In the genomic region with DNA sequence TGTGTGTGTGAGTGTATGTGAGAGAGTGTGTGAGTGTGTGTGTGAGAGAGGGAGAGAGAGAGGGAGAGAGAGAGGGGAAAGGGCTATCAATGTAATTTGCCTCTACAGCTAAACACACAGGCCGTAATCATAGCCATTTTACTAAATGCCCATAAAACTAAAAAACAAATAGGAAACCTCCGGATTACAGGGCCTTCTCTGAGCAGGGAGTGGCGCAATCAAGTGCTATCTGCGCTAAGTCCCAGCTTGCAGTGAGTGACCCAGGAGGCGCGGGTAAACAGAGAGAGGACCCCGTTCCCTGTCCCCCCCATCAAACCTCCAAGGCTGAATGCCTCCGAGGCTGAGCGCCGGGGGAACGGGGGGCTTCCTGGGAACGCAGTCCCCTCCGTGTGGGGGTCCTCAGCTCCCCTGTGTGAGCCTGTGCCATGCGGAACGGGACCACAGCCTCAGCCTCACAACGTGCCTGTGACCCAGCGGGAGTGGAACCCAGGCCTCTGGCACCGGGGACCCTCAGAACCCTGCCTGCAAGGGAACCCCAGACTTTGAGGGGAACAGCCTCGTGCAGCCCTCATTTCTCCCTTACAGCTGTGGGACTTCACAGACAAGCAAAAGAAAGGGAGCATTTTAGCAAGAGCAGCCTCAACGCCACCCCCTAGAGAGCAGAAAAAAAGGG, we compare ENCODE assay signal across 14 cellular contexts. TPM values are rescaled to one million over a fixed set of nuclear protein-coding genes. Genes with fewer than 3 reads are reported as not detected.
DNase-seq lines count a peak whose midpoint lies in the region; ATAC-seq and TF ChIP-seq lines count a peak whose summit lies in the region.
"Had no signal": no experiment of that assay in that cellular context is flagged by ENCODE, and none has a peak within 500 bp of the region (broad histone marks: within the 10 kb centered on the region; RNA-seq: fewer than 3 reads in every experiment).

No MANE protein-coding gene starts in this region.

- peak overlapping the region; percentile 51 to 93 for H3K9ac ChIP-seq in colonic mucosa (ENCODE audit: low read depth in 2 of 2, low read length in 2 of 2)

- no peaks in the 10 kb centered on the region for H3K36me3 ChIP-seq in colonic mucosa
- no peaks in the 10 kb centered on the region for H3K36me3 ChIP-seq in prostate gland
- no peaks in the 10 kb centered on the region for H3K36me3 ChIP-seq in adrenal gland (replicated peaks in 1 of 2)

- CTCF ChIA-PET in activated CD8-positive, alpha-beta T cell treated with anti-CD3 and anti-CD28 coated beads, Interleukin-2, amount 10 ng/mL, durations not matched to agents 7 days and 5 days (lab: Charles Lee) = no interaction called here
- CTCF ChIA-PET in activated CD8-positive, alpha-beta T cell treated with anti-CD3 and anti-CD28 coated beads for 36 hours (lab: Charles Lee) = no interaction called here

- 66% methylated on average over 20 of the region's 20 CpGs for WGBS in prostate gland
- 83 to 96% (median 93%) methylated on average over 7 to 20 of the region's 20 CpGs for WGBS in adrenal gland, 4 donors

- no peak overlapping the region for H3K27ac Mint-ChIP-seq in activated CD8-positive, alpha-beta T cell treated with anti-CD3 and anti-CD28 coated beads, Interleukin-2, amount 10 ng/mL, durations not matched to agents 7 days and 5 days
- no peak overlapping the region for H3K27ac Mint-ChIP-seq in activated CD8-positive, alpha-beta T cell treated with anti-CD3 and anti-CD28 coated beads for 36 hours
- H3K27ac Mint-ChIP-seq: endodermal cell had no signal

- no peak for DNase-seq in activated CD8-positive, alpha-beta T cell treated with anti-CD3 and anti-CD28 coated beads, Interleukin-2, amount 10 ng/mL, durations not matched to agents 7 days and 5 days
- DNase-seq in activated CD8-positive, alpha-beta T cell treated with anti-CD3 and anti-CD28 coated beads for 36 hours = no peak
- peak; percentile 20 to 61 for DNase-seq in NCI-H526 (lab: John Stamatoyannopoulos, UW)
- DNase-seq in colonic mucosa = peak; percentile 65
- DNase-seq in prostate gland (ENCODE audit: low spot score) = peak; percentile 50
- DNase-seq in Kasumi-1 (lab: John Stamatoyannopoulos, UW) = no peak
- no peak for DNase-seq in midbrain (lab: John Stamatoyannopoulos, UW)
- no peak for DNase-seq in adrenal gland
- DNase-seq: DND-41, endodermal cell, NCI-H524 treated with DMSO at 0.1 percent for 48 hours had no signal

- H3K27me3 ChIP-seq in colonic mucosa (no peaks in the 10 kb centered on the region), prostate gland (replicated peaks; ENCODE audit: insufficient read depth) (no peaks in the 10 kb centered on the region), adrenal gland (no peaks in the 10 kb centered on the region)

- ATAC-seq in activated CD8-positive, alpha-beta T cell treated with anti-CD3 and anti-CD28 coated beads, Interleukin-2, amount 10 ng/mL, durations not matched to agents 7 days and 5 days = peak; percentile 35
- ATAC-seq in activated CD8-positive, alpha-beta T cell treated with anti-CD3 and anti-CD28 coated beads for 36 hours = no peak
- ATAC-seq: activated CD4-positive, CD25-positive, alpha-beta regulatory T cell treated with anti-CD3 and anti-CD28 coated beads, Interleukin-2, amount 50 U/mL, for 24 hours had no signal

- POLR2A ChIA-PET in activated CD8-positive, alpha-beta T cell treated with anti-CD3 and anti-CD28 coated beads, Interleukin-2, amount 10 ng/mL, durations not matched to agents 7 days and 5 days (lab: Charles Lee) = no interaction called here
- POLR2A ChIA-PET in activated CD8-positive, alpha-beta T cell treated with anti-CD3 and anti-CD28 coated beads for 36 hours (lab: Charles Lee) = no interaction called here

- intact Hi-C loops in activated CD8-positive, alpha-beta T cell treated with anti-CD3 and anti-CD28 coated beads for 36 hours (cut with micrococcal nuclease) = no loop called here
- intact Hi-C loops in colonic mucosa (cut with DNase I) (loop anchor here (5.0 kb wide), 1 partner anchor 55 kb away; a partner anchor contains a TSS), prostate gland (cut with DNase I) (no loop called here), adrenal gland (cut with DNase I) (no loop called here)

- H3K4me1 Mint-ChIP-seq in activated CD8-positive, alpha-beta T cell treated with anti-CD3 and anti-CD28 coated beads, Interleukin-2, amount 10 ng/mL, durations not matched to agents 7 days and 5 days (ENCODE audit: low read depth) = peaks cover 26% of the 10 kb centered on the region
- H3K4me1 Mint-ChIP-seq in activated CD8-positive, alpha-beta T cell treated with anti-CD3 and anti-CD28 coated beads for 36 hours (ENCODE audit: low read depth) = peaks cover 5% of the 10 kb centered on the region

- H3K9me3 ChIP-seq in colonic mucosa = no peaks in the 10 kb centered on the region
- no peaks in the 10 kb centered on the region for H3K9me3 ChIP-seq in prostate gland
- H3K9me3 ChIP-seq in adrenal gland (replicated peaks in 1 of 3) = no peaks in the 10 kb centered on the region

- H3K4me3 ChIP-seq in colonic mucosa (peak overlapping the region; percentile 15), prostate gland (no peak overlapping the region), adrenal gland (no peak overlapping the region)
- H3K4me3 ChIP-seq: SK-N-MC had no signal

- H3K4me1 ChIP-seq in colonic mucosa (peaks cover 7% of the 10 kb centered on the region), prostate gland (replicated peaks) (no peaks in the 10 kb centered on the region), adrenal gland (replicated peaks in 1 of 2) (no peaks in the 10 kb centered on the region)

- H3K4me3 Mint-ChIP-seq in activated CD8-positive, alpha-beta T cell treated with anti-CD3 and anti-CD28 coated beads, Interleukin-2, amount 10 ng/mL, durations not matched to agents 7 days and 5 days = no peak overlapping the region
- H3K4me3 Mint-ChIP-seq in activated CD8-positive, alpha-beta T cell treated with anti-CD3 and anti-CD28 coated beads for 36 hours = no peak overlapping the region
- H3K4me3 Mint-ChIP-seq: activated T-helper 1 cell treated with anti-CD3 and anti-CD28 coated beads, Interleukin-12 subunit alpha, Interleukin-12 subunit beta, Interleukin-2, Interleukin-4 antibody, amounts not matched to agents 30 ng/mL and 10 ng/mL and 1 ng/mL, durations not matched to agents 14 hours and 24 hours and 36 hours; endodermal cell had no signal

- no peaks in the 10 kb centered on the region for H3K9me3 Mint-ChIP-seq in activated CD8-positive, alpha-beta T cell treated with anti-CD3 and anti-CD28 coated beads, Interleukin-2, amount 10 ng/mL, durations not matched to agents 7 days and 5 days (ENCODE audit: insufficient read depth)
- no peaks in the 10 kb centered on the region for H3K9me3 Mint-ChIP-seq in activated CD8-positive, alpha-beta T cell treated with anti-CD3 and anti-CD28 coated beads for 36 hours
- H3K9me3 Mint-ChIP-seq: activated T-helper 1 cell treated with anti-CD3 and anti-CD28 coated beads, Interleukin-12 subunit alpha, Interleukin-12 subunit beta, Interleukin-2, Interleukin-4 antibody, amounts not matched to agents 30 ng/mL and 10 ng/mL and 1 ng/mL, durations not matched to agents 14 hours and 24 hours and 36 hours; endodermal cell had no signal

- peaks cover 12% of the 10 kb centered on the region for H3K27me3 Mint-ChIP-seq in activated CD8-positive, alpha-beta T cell treated with anti-CD3 and anti-CD28 coated beads, Interleukin-2, amount 10 ng/mL, durations not matched to agents 7 days and 5 days (ENCODE audit: low read depth)
- H3K27me3 Mint-ChIP-seq in activated CD8-positive, alpha-beta T cell treated with anti-CD3 and anti-CD28 coated beads for 36 hours = no peaks in the 10 kb centered on the region

- H3K27ac ChIP-seq in colonic mucosa = peak overlapping the region; percentile 89
- no peak overlapping the region for H3K27ac ChIP-seq in prostate gland
- no peak overlapping the region for H3K27ac ChIP-seq in adrenal gland
- H3K27ac ChIP-seq: SK-N-MC had no signal

- no peaks in the 10 kb centered on the region for H3K36me3 Mint-ChIP-seq in activated CD8-positive, alpha-beta T cell treated with anti-CD3 and anti-CD28 coated beads, Interleukin-2, amount 10 ng/mL, durations not matched to agents 7 days and 5 days (ENCODE audit: low read depth)
- no peaks in the 10 kb centered on the region for H3K36me3 Mint-ChIP-seq in activated CD8-positive, alpha-beta T cell treated with anti-CD3 and anti-CD28 coated beads for 36 hours (ENCODE audit: low read depth)

- no peak for TF ChIP-seq CTCF in activated CD8-positive, alpha-beta T cell treated with anti-CD3 and anti-CD28 coated beads for 36 hours (IDR thresholded peaks at IDR 0.05)
- no peak for TF ChIP-seq CTCF in colonic mucosa (IDR thresholded peaks at IDR 0.05)
- TF ChIP-seq CTCF in prostate gland (IDR thresholded peaks at IDR 0.05) = no peak
- TF ChIP-seq CTCF in adrenal gland (IDR thresholded peaks at IDR 0.05) = no peak

- TF ChIP-seq POLR2A in prostate gland (IDR thresholded peaks at IDR 0.05) (no peak), adrenal gland (IDR thresholded peaks at IDR 0.05) (no peak)

RNA-seq across cellular contexts. Expression of a gene that starts 54.7 kb away (rescaled TPM):
- 100 to 1,000 TPM; 257 to 263 TPM for total RNA-seq in activated CD8-positive, alpha-beta T cell treated with anti-CD3 and anti-CD28 coated beads, Interleukin-2, amount 10 ng/mL, durations not matched to agents 7 days and 5 days
- total RNA-seq in activated CD8-positive, alpha-beta T cell treated with anti-CD3 and anti-CD28 coated beads for 36 hours = 10 to 100 TPM; 85.7 to 91.6 TPM
- total RNA-seq in colonic mucosa = 100 to 1,000 TPM in 1 of 2 donors, 10 to 100 TPM in 1; 100.0 to 108 TPM
- 100 to 1,000 TPM; 172 to 238 TPM for total RNA-seq in prostate gland
- total RNA-seq in adrenal gland = 100 to 1,000 TPM in 7 of 8 donors, 10 to 100 TPM in 1; 80.7 to 468 (median 244) TPM
- 100 to 1,000 TPM in 1 of 3 donors, 10 to 100 TPM in 2; 93.0 to 127 (median 96.0) TPM for polyA plus RNA-seq in adrenal gland

Comparison
In these comparisons a context has a peak if more than half of its experiments do, and no peak if none do; other contexts are left out.
1. DNase-seq: peak in NCI-H526 (2 of 2), colonic mucosa (single experiment) and prostate gland (single experiment); none in activated CD8-positive, alpha-beta T cell treated with anti-CD3 and anti-CD28 coated beads, Interleukin-2, amount 10 ng/mL, durations not matched to agents 7 days and 5 days (single experiment), activated CD8-positive, alpha-beta T cell treated with anti-CD3 and anti-CD28 coated beads for 36 hours (single experiment), Kasumi-1 (0 of 2), midbrain (single experiment) and adrenal gland (0 of 7).